14 cellular contexts compared by ENCODE assay signal in genomic region chr20:58017970-58018530, GRCh38.
DNase-seq lines count a peak whose midpoint lies in the region; ATAC-seq and TF ChIP-seq lines count a peak whose summit lies in the region.
"Had no signal": no experiment of that assay in that cellular context is flagged by ENCODE, and none has a peak within 500 bp of the region (broad histone marks: within the 10 kb centered on the region; RNA-seq: fewer than 3 reads in every experiment).

No MANE protein-coding gene starts in this region.

- no peak overlapping the region for H3K27ac Mint-ChIP-seq in activated CD8-positive, alpha-beta T cell treated with anti-CD3 and anti-CD28 coated beads for 36 hours
- no peak overlapping the region for H3K27ac Mint-ChIP-seq in activated CD8-positive, alpha-beta T cell treated with anti-CD3 and anti-CD28 coated beads, Interleukin-2, amount 10 ng/mL, durations not matched to agents 7 days and 5 days
- H3K27ac Mint-ChIP-seq: CD8-positive, alpha-beta T cell; GM23338 had no signal

- H3K4me1 ChIP-seq in body of pancreas = peaks cover 57% of the 10 kb centered on the region
- H3K4me1 ChIP-seq in mucosa of rectum (ENCODE audit: control insufficient read depth in 2 of 2, insufficient read depth in 2 of 2, low read length in 2 of 2) = peaks cover 0 to 9% of the 10 kb centered on the region in 2 donors
- peaks cover 0 to 38% (median 25%) of the 10 kb centered on the region in 4 donors for H3K4me1 ChIP-seq in tibial artery

- H3K27me3 ChIP-seq in body of pancreas = no peaks in the 10 kb centered on the region
- no peaks in the 10 kb centered on the region for H3K27me3 ChIP-seq in mucosa of rectum (ENCODE audit: control insufficient read depth in 2 of 2, insufficient read depth in 2 of 2, low read length in 2 of 2)
- no peaks in the 10 kb centered on the region for H3K27me3 ChIP-seq in tibial artery
- H3K27me3 ChIP-seq: thyroid gland had no signal

- no peaks in the 10 kb centered on the region for H3K36me3 ChIP-seq in body of pancreas (replicated peaks in 1 of 2; ENCODE audit: insufficient read depth in 1 of 2, low read depth in 2 of 2)
- no peaks in the 10 kb centered on the region for H3K36me3 ChIP-seq in mucosa of rectum (ENCODE audit: control insufficient read depth in 2 of 2, insufficient read depth in 2 of 2, low read length in 2 of 2)
- H3K36me3 ChIP-seq in tibial artery = no peaks in the 10 kb centered on the region
- H3K36me3 ChIP-seq: thyroid gland had no signal

- H3K27me3 Mint-ChIP-seq in activated CD8-positive, alpha-beta T cell treated with anti-CD3 and anti-CD28 coated beads for 36 hours = peaks cover 13% of the 10 kb centered on the region
- H3K27me3 Mint-ChIP-seq in activated CD8-positive, alpha-beta T cell treated with anti-CD3 and anti-CD28 coated beads, Interleukin-2, amount 10 ng/mL, durations not matched to agents 7 days and 5 days (ENCODE audit: low read depth) = peaks cover 5% of the 10 kb centered on the region

- no peaks in the 10 kb centered on the region for H3K9me3 Mint-ChIP-seq in activated CD8-positive, alpha-beta T cell treated with anti-CD3 and anti-CD28 coated beads for 36 hours
- H3K9me3 Mint-ChIP-seq in activated CD8-positive, alpha-beta T cell treated with anti-CD3 and anti-CD28 coated beads, Interleukin-2, amount 10 ng/mL, durations not matched to agents 7 days and 5 days (ENCODE audit: insufficient read depth) = no peaks in the 10 kb centered on the region
- H3K9me3 Mint-ChIP-seq: CD8-positive, alpha-beta T cell had no signal

- whole genome bisulfite sequencing in body of pancreas, 2 donors = 54 to 63% methylated on average over 7 to 16 of the region's 16 CpGs

- H3K27ac ChIP-seq in body of pancreas (peak overlapping the region; percentile 77 to 91 (median 87)), mucosa of rectum (ENCODE audit: low read depth in 2 of 2, low read length in 2 of 2) (peak overlapping the region; percentile 24 to 39), tibial artery (peak overlapping the region; percentile 10 to 45)
- H3K27ac ChIP-seq: thyroid gland had no signal

- TF ChIP-seq POLR2A in body of pancreas (IDR thresholded peaks at IDR 0.05) = no peak

- intact Hi-C loops in activated CD8-positive, alpha-beta T cell treated with anti-CD3 and anti-CD28 coated beads for 36 hours (cut with micrococcal nuclease) = no loop called here
- intact Hi-C loops in body of pancreas (cut with DNase I) = no loop called here
- intact Hi-C loops in tibial artery (cut with DNase I; ENCODE audit: low total_unique reads) = loop anchor here (10.0 kb wide), 1 partner anchor 167 kb away; no protein-coding TSS in a partner anchor

- H3K4me1 Mint-ChIP-seq in activated CD8-positive, alpha-beta T cell treated with anti-CD3 and anti-CD28 coated beads for 36 hours (ENCODE audit: low read depth) = peaks cover 20% of the 10 kb centered on the region
- H3K4me1 Mint-ChIP-seq in activated CD8-positive, alpha-beta T cell treated with anti-CD3 and anti-CD28 coated beads, Interleukin-2, amount 10 ng/mL, durations not matched to agents 7 days and 5 days (ENCODE audit: low read depth) = peaks cover 10% of the 10 kb centered on the region

- no peak overlapping the region for H3K9ac ChIP-seq in mucosa of rectum (ENCODE audit: low read depth in 1 of 2, low read length in 2 of 2)

- DNase-seq in activated CD8-positive, alpha-beta T cell treated with anti-CD3 and anti-CD28 coated beads for 36 hours = peak; percentile 36
- no peak for DNase-seq in activated CD8-positive, alpha-beta T cell treated with anti-CD3 and anti-CD28 coated beads, Interleukin-2, amount 10 ng/mL, durations not matched to agents 7 days and 5 days
- DNase-seq in body of pancreas = no peak
- DNase-seq in tibial artery = peak in 1 of 2 donors; percentile 11
- no peak for DNase-seq in nucleus accumbens (lab: John Stamatoyannopoulos, UW)
- DNase-seq: CD8-positive, alpha-beta T cell; MM.1S; NCI-H187 treated with DMSO at 0.1 percent for 48 hours; NCI-H524 treated with DMSO at 0.1 percent for 48 hours; thyroid gland had no signal

- H3K4me3 ChIP-seq in body of pancreas = no peak overlapping the region
- no peak overlapping the region for H3K4me3 ChIP-seq in mucosa of rectum (ENCODE audit: low read length in 2 of 2)
- no peak overlapping the region for H3K4me3 ChIP-seq in tibial artery
- H3K4me3 ChIP-seq: GM23338, thyroid gland had no signal

- peak; percentile 45 for ATAC-seq in activated CD8-positive, alpha-beta T cell treated with anti-CD3 and anti-CD28 coated beads for 36 hours
- no peak for ATAC-seq in activated CD8-positive, alpha-beta T cell treated with anti-CD3 and anti-CD28 coated beads, Interleukin-2, amount 10 ng/mL, durations not matched to agents 7 days and 5 days
- ATAC-seq in body of pancreas = no peak
- no peak for ATAC-seq in HG03039 (IDR thresholded peaks at IDR 0.05; ENCODE audit: unreplicated experiment)
- no peak for ATAC-seq in HG02852 (IDR thresholded peaks at IDR 0.05; ENCODE audit: unreplicated experiment)
- ATAC-seq: CD8-positive, alpha-beta T cell; GM23338 had no signal

- no peak overlapping the region for H3K4me3 Mint-ChIP-seq in activated CD8-positive, alpha-beta T cell treated with anti-CD3 and anti-CD28 coated beads for 36 hours
- no peak overlapping the region for H3K4me3 Mint-ChIP-seq in activated CD8-positive, alpha-beta T cell treated with anti-CD3 and anti-CD28 coated beads, Interleukin-2, amount 10 ng/mL, durations not matched to agents 7 days and 5 days
- H3K4me3 Mint-ChIP-seq: CD8-positive, alpha-beta T cell; GM23338 had no signal

- CTCF ChIA-PET in activated CD8-positive, alpha-beta T cell treated with anti-CD3 and anti-CD28 coated beads for 36 hours (lab: Charles Lee) = no interaction called here
- CTCF ChIA-PET in activated CD8-positive, alpha-beta T cell treated with anti-CD3 and anti-CD28 coated beads, Interleukin-2, amount 10 ng/mL, durations not matched to agents 7 days and 5 days (lab: Charles Lee) = no interaction called here

- POLR2A ChIA-PET in activated CD8-positive, alpha-beta T cell treated with anti-CD3 and anti-CD28 coated beads for 36 hours (lab: Charles Lee) = no interaction called here
- POLR2A ChIA-PET in activated CD8-positive, alpha-beta T cell treated with anti-CD3 and anti-CD28 coated beads, Interleukin-2, amount 10 ng/mL, durations not matched to agents 7 days and 5 days (lab: Charles Lee) = no interaction called here

- no peaks in the 10 kb centered on the region for H3K36me3 Mint-ChIP-seq in activated CD8-positive, alpha-beta T cell treated with anti-CD3 and anti-CD28 coated beads for 36 hours (ENCODE audit: low read depth)
- no peaks in the 10 kb centered on the region for H3K36me3 Mint-ChIP-seq in activated CD8-positive, alpha-beta T cell treated with anti-CD3 and anti-CD28 coated beads, Interleukin-2, amount 10 ng/mL, durations not matched to agents 7 days and 5 days (ENCODE audit: low read depth)
- H3K36me3 Mint-ChIP-seq: CD8-positive, alpha-beta T cell had no signal

- H3K9me3 ChIP-seq in body of pancreas = no peaks in the 10 kb centered on the region
- no peaks in the 10 kb centered on the region for H3K9me3 ChIP-seq in mucosa of rectum (ENCODE audit: control insufficient read depth in 2 of 2, low read length in 2 of 2)
- H3K9me3 ChIP-seq in tibial artery = no peaks in the 10 kb centered on the region
- H3K9me3 ChIP-seq: thyroid gland had no signal

- TF ChIP-seq CTCF in activated CD8-positive, alpha-beta T cell treated with anti-CD3 and anti-CD28 coated beads for 36 hours (IDR thresholded peaks at IDR 0.05) = no peak
- TF ChIP-seq CTCF in body of pancreas (IDR thresholded peaks at IDR 0.05) = no peak
- no peak for TF ChIP-seq CTCF in tibial artery (IDR thresholded peaks at IDR 0.05)

Comparison
In these comparisons a context has a peak if more than half of its experiments do, and no peak if none do; other contexts are left out.
1. H3K27ac ChIP-seq: peak in every context shown above with its lines; median percentile 87 in body of pancreas; 32 in mucosa of rectum; 28 in tibial artery.